19 cellular contexts compared by ENCODE assay signal in genomic region chr11:79047356-79047755, GRCh38.
"Had no signal": no experiment of that assay in that cellular context is flagged by ENCODE, and none has a peak within 500 bp of the region (broad histone marks: within the 10 kb centered on the region; RNA-seq: fewer than 3 reads in every experiment).

No MANE protein-coding gene starts in this region.

- H3K27me3 Mint-ChIP-seq: progenitor cell of endocrine pancreas had no signal

- H3K36me3 ChIP-seq: esophagus muscularis mucosa, left ventricle myocardium inferior, upper lobe of left lung had no signal

- H3K9me3 Mint-ChIP-seq: naive thymus-derived CD8-positive, alpha-beta T cell had no signal

- H3K9me3 ChIP-seq: esophagus muscularis mucosa, left ventricle myocardium inferior, testis, upper lobe of left lung had no signal

- H3K36me3 Mint-ChIP-seq: activated naive CD8-positive, alpha-beta T cell treated with anti-CD3 and anti-CD28 coated beads for 36 hours; naive thymus-derived CD8-positive, alpha-beta T cell; stimulated activated naive B cell treated with anti-CD40 and anti-IgM and Interleukin-4, amounts not matched to agents 10 μg/mL and 1 μg/mL and 100 μg/mL, for 72 hours had no signal

- H3K27me3 ChIP-seq: esophagus muscularis mucosa, testis, upper lobe of left lung had no signal

- H3K4me3 Mint-ChIP-seq: activated naive CD8-positive, alpha-beta T cell treated with anti-CD3 and anti-CD28 coated beads for 36 hours; naive thymus-derived CD8-positive, alpha-beta T cell; stimulated activated naive B cell treated with anti-CD40 and anti-IgM and Interleukin-4, amounts not matched to agents 10 μg/mL and 1 μg/mL and 100 μg/mL, for 72 hours had no signal

- DNase-seq: activated CD4-positive, alpha-beta T cell treated with anti-CD3 and anti-CD28 coated beads for 4 hours; activated CD4-positive, alpha-beta T cell treated with anti-CD3 and anti-CD28 coated beads, Interleukin-2, amount 50 U/mL, for 48 hours; activated CD4-positive, CD25-positive, alpha-beta regulatory T cell; activated naive CD4-positive, alpha-beta T cell treated with Interleukin-2 at 50 U/mL for 16 hours; activated naive CD8-positive, alpha-beta T cell treated with anti-CD3 and anti-CD28 coated beads for 36 hours; activated T-cell treated with anti-CD3 and anti-CD28 coated beads, Interleukin-2, amount 50 U/mL, for 48 hours; cerebellar nuclear complex; hippocampal formation; kidney glomerular epithelial cell; left ventricle myocardium inferior; naive thymus-derived CD8-positive, alpha-beta T cell; stimulated activated CD4-positive, alpha-beta T cell treated with anti-CD3 and anti-CD28 coated beads, Interleukin-2, amount 100 ng/mL, for 48 hours; stimulated activated CD8-positive, alpha-beta memory T cell treated with anti-CD3 and anti-CD28 coated beads, Interleukin-4, amount 100 ng/mL, for 48 hours; stimulated activated naive B cell treated with anti-CD40 and anti-IgM and Interleukin-4, amounts not matched to agents 10 μg/mL and 1 μg/mL and 100 μg/mL, for 72 hours; testis; upper lobe of left lung had no signal

- H3K27ac ChIP-seq: coronary artery, esophagus muscularis mucosa, left ventricle myocardium inferior, testis, upper lobe of left lung had no signal

- H3K27ac Mint-ChIP-seq: activated naive CD8-positive, alpha-beta T cell treated with anti-CD3 and anti-CD28 coated beads for 36 hours; naive thymus-derived CD8-positive, alpha-beta T cell; progenitor cell of endocrine pancreas; stimulated activated naive B cell treated with anti-CD40 and anti-IgM and Interleukin-4, amounts not matched to agents 10 μg/mL and 1 μg/mL and 100 μg/mL, for 72 hours had no signal

- H3K4me3 ChIP-seq: coronary artery, esophagus muscularis mucosa, left ventricle myocardium inferior, testis, upper lobe of left lung had no signal

- H3K4me1 Mint-ChIP-seq: activated naive CD8-positive, alpha-beta T cell treated with anti-CD3 and anti-CD28 coated beads for 36 hours; naive thymus-derived CD8-positive, alpha-beta T cell; stimulated activated naive B cell treated with anti-CD40 and anti-IgM and Interleukin-4, amounts not matched to agents 10 μg/mL and 1 μg/mL and 100 μg/mL, for 72 hours had no signal

- ATAC-seq: naive thymus-derived CD8-positive, alpha-beta T cell; stimulated activated naive B cell treated with anti-CD40 and anti-IgM and Interleukin-4, amounts not matched to agents 10 μg/mL and 1 μg/mL and 100 μg/mL, for 72 hours had no signal

- H3K4me1 ChIP-seq: esophagus muscularis mucosa, left ventricle myocardium inferior, testis, upper lobe of left lung had no signal
